In genomic region chrX:30649859-30650258, GRCh38 we compare ENCODE assay signal across 10 cellular contexts. TPM values are rescaled to one million over a fixed set of nuclear protein-coding genes. Genes with fewer than 3 reads are reported as not detected.
DNase-seq lines count a peak whose midpoint lies in the region; ATAC-seq and TF ChIP-seq lines count a peak whose summit lies in the region.
"Had no signal": no experiment of that assay in that cellular context is flagged by ENCODE, and none has a peak within 500 bp of the region (broad histone marks: within the 10 kb centered on the region; RNA-seq: fewer than 3 reads in every experiment).

No MANE protein-coding gene starts in this region.

- no peak overlapping the region for H4K5ac ChIP-seq in mesendoderm (ENCODE audit: low read length)

- H3K23ac ChIP-seq in mesendoderm (ENCODE audit: low read length) = no peak overlapping the region

- H3K18ac ChIP-seq in mesendoderm (ENCODE audit: low read length) = no peak overlapping the region

- ATAC-seq in GM19043 (IDR thresholded peaks at IDR 0.05; ENCODE audit: low read depth, unreplicated experiment) = peak; percentile 23
- ATAC-seq in foreskin keratinocyte = peak; percentile 54
- ATAC-seq in Right ventricle myocardium inferior = no peak

- H3K79me2 ChIP-seq in mesendoderm (ENCODE audit: control insufficient read depth, insufficient read depth, low read length) = no peaks in the 10 kb centered on the region

- no peak overlapping the region for H2BK15ac ChIP-seq in mesendoderm (replicated peaks; ENCODE audit: low read depth)

- no peak overlapping the region for H3K4me2 ChIP-seq in mesendoderm (ENCODE audit: low read length)

- peak; percentile 72 for DNase-seq in DMS53 treated with DMSO at 0.1 percent for 48 hours (lab: John Stamatoyannopoulos, UW; ENCODE audit: unreplicated experiment)
- DNase-seq in SW480 (ENCODE audit: low spot score) = peak; percentile 33
- peak in 1 of 2 donors; percentile 43 for DNase-seq in foreskin keratinocyte
- DNase-seq in NCI-H226 = no peak
- DNase-seq in mesendoderm = no peak
- DNase-seq in NCI-H128 (lab: John Stamatoyannopoulos, UW; ENCODE audit: unreplicated experiment) = no peak
- no peak for DNase-seq in Right ventricle myocardium inferior (ENCODE audit: missing footprints)
- DNase-seq: cortex of kidney, SJCRH30 had no signal

- no peaks in the 10 kb centered on the region for H3K79me1 ChIP-seq in mesendoderm (ENCODE audit: low read length)

- H3K4me1 ChIP-seq in foreskin keratinocyte (no peaks in the 10 kb centered on the region), mesendoderm (ENCODE audit: control insufficient read depth, low read depth, low read length) (no peaks in the 10 kb centered on the region)
- H3K4me1 ChIP-seq: SJCRH30 had no signal

- no peak overlapping the region for H3K56ac ChIP-seq in mesendoderm (ENCODE audit: low read length)

- no CpG with 5 or more reads among the region's 2 CpGs for WGBS in mesendoderm (ENCODE audit: extremely low coverage, insufficient coverage, low lambda C conversion rate)

- no peak overlapping the region for H2BK120ac ChIP-seq in mesendoderm (ENCODE audit: low read depth, low read length)

- H3K27me3 ChIP-seq in foreskin keratinocyte (no peaks in the 10 kb centered on the region), mesendoderm (ENCODE audit: insufficient read depth, low read length, poor library complexity) (no peaks in the 10 kb centered on the region)
- H3K27me3 ChIP-seq: SJCRH30 had no signal

- H3K4me3 ChIP-seq in mesendoderm (ENCODE audit: low read length) = no peak overlapping the region
- H3K4me3 ChIP-seq: SJCRH30 had no signal

- H3K9ac ChIP-seq in mesendoderm (ENCODE audit: low read length) = no peak overlapping the region

- intact Hi-C loops in Right ventricle myocardium inferior (cut with DNase I) = no loop called here

- H2AK5ac ChIP-seq in mesendoderm (ENCODE audit: low read length) = no peak overlapping the region

- H3K27ac ChIP-seq in foreskin keratinocyte (no peak overlapping the region), mesendoderm (ENCODE audit: low read depth, low read length) (no peak overlapping the region)
- H3K27ac ChIP-seq: SJCRH30 had no signal

- H4K8ac ChIP-seq in mesendoderm (ENCODE audit: low read depth, low read length) = no peak overlapping the region

- H3K4ac ChIP-seq in mesendoderm (ENCODE audit: low read depth, low read length) = no peak overlapping the region

- TF ChIP-seq CTCF in foreskin keratinocyte (conservative IDR thresholded peaks at IDR 0.05) = no peak

- no peaks in the 10 kb centered on the region for H3K36me3 ChIP-seq in mesendoderm (ENCODE audit: control insufficient read depth, insufficient read depth, low read length)
- H3K36me3 ChIP-seq: SJCRH30 had no signal

- no peak overlapping the region for H2BK5ac ChIP-seq in mesendoderm (ENCODE audit: low read length)

RNA-seq across cellular contexts. Expression of gene GK, which starts 3.4 kb away (rescaled TPM):
- total RNA-seq in foreskin keratinocyte (2.4 and 2.6 TPM in 2 replicates), Right ventricle myocardium inferior (10.2 TPM)
- polyA plus RNA-seq in foreskin keratinocyte = 1.2 and 1.3 TPM in 2 replicates
- polyA plus RNA-seq in mesendoderm (2013, experiment 1 of 2) = 3.2 TPM
- polyA plus RNA-seq in mesendoderm (2013, experiment 2 of 2) = 3.6 TPM

Comparison
In these comparisons a context has a peak if more than half of its experiments do, and no peak if none do; other contexts are left out.
1. DNase-seq: peak in DMS53 treated with DMSO at 0.1 percent for 48 hours (single experiment) and SW480 (single experiment); none in NCI-H226 (single experiment), mesendoderm (single experiment), NCI-H128 (single experiment) and Right ventricle myocardium inferior (single experiment).